ENCODE assay signal across 18 cellular contexts in genomic region chr5:133400120-133400519, GRCh38.
"Had no signal": no experiment of that assay in that cellular context is flagged by ENCODE, and none has a peak within 500 bp of the region (broad histone marks: within the 10 kb centered on the region; RNA-seq: fewer than 3 reads in every experiment).

No MANE protein-coding gene starts in this region.

- H3K4me3 Mint-ChIP-seq: activated CD4-positive, alpha-beta memory T cell treated with anti-CD3 and anti-CD28 coated beads for 36 hours; activated naive CD8-positive, alpha-beta T cell treated with anti-CD3 and anti-CD28 coated beads for 36 hours; activated T-cell treated with anti-CD3 and anti-CD28 coated beads, Interleukin-2, amount 50 U/mL, for 4 hours; naive thymus-derived CD8-positive, alpha-beta T cell; stimulated activated effector memory CD8-positive, alpha-beta T cell treated with anti-CD3 and anti-CD28 coated beads, Interleukin-12 subunit alpha, Interleukin-12 subunit beta, amount 100 ng/mL, for 72 hours; WTC11 had no signal

- H3K27ac Mint-ChIP-seq: activated CD4-positive, alpha-beta memory T cell treated with anti-CD3 and anti-CD28 coated beads for 36 hours; activated naive CD8-positive, alpha-beta T cell treated with anti-CD3 and anti-CD28 coated beads for 36 hours; stimulated activated effector memory CD8-positive, alpha-beta T cell treated with anti-CD3 and anti-CD28 coated beads, Interleukin-12 subunit alpha, Interleukin-12 subunit beta, amount 100 ng/mL, for 72 hours; WTC11 had no signal

- H3K9me3 ChIP-seq: breast epithelium, gastroesophageal sphincter, heart left ventricle, lower lobe of right lung, ovary, prostate gland, transverse colon had no signal

- H3K4me1 ChIP-seq: breast epithelium, gastroesophageal sphincter, heart left ventricle, lower lobe of right lung, prostate gland, transverse colon had no signal

- H3K36me3 ChIP-seq: breast epithelium, gastroesophageal sphincter, heart left ventricle, lower lobe of right lung, ovary, prostate gland, transverse colon had no signal

- H3K36me3 Mint-ChIP-seq: activated CD4-positive, alpha-beta memory T cell treated with anti-CD3 and anti-CD28 coated beads for 36 hours; activated naive CD8-positive, alpha-beta T cell treated with anti-CD3 and anti-CD28 coated beads for 36 hours; naive thymus-derived CD8-positive, alpha-beta T cell; stimulated activated effector memory CD8-positive, alpha-beta T cell treated with anti-CD3 and anti-CD28 coated beads, Interleukin-12 subunit alpha, Interleukin-12 subunit beta, amount 100 ng/mL, for 72 hours had no signal

- H3K27me3 ChIP-seq: breast epithelium, heart left ventricle, ovary, transverse colon had no signal

- DNase-seq: activated CD4-positive, alpha-beta memory T cell treated with anti-CD3 and anti-CD28 coated beads for 36 hours; activated naive CD4-positive, alpha-beta T cell treated with Interleukin-2 at 50 U/mL for 16 hours; activated naive CD8-positive, alpha-beta T cell treated with anti-CD3 and anti-CD28 coated beads for 36 hours; activated T-cell treated with anti-CD3 and anti-CD28 coated beads, Interleukin-2, amount 50 U/mL, for 4 hours; cerebellar nuclear complex; lower lobe of right lung; naive thymus-derived CD8-positive, alpha-beta T cell; ovary; T-helper 1 cell; T-helper 9 cell; transverse colon had no signal

- ATAC-seq: activated T-cell treated with anti-CD3 and anti-CD28 coated beads, Interleukin-2, amount 50 U/mL, for 4 hours; gastroesophageal sphincter; lower lobe of right lung; naive thymus-derived CD8-positive, alpha-beta T cell; stimulated activated effector memory CD8-positive, alpha-beta T cell treated with anti-CD3 and anti-CD28 coated beads, Interleukin-12 subunit alpha, Interleukin-12 subunit beta, amount 100 ng/mL, for 72 hours had no signal

- H3K27me3 Mint-ChIP-seq: activated CD4-positive, alpha-beta memory T cell treated with anti-CD3 and anti-CD28 coated beads for 36 hours had no signal

- H3K27ac ChIP-seq: breast epithelium, coronary artery, gastroesophageal sphincter, heart left ventricle, lower lobe of right lung, ovary, prostate gland, transverse colon had no signal

- H3K4me3 ChIP-seq: breast epithelium, coronary artery, gastroesophageal sphincter, heart left ventricle, lower lobe of right lung, ovary, prostate gland, transverse colon had no signal

- H3K9me3 Mint-ChIP-seq: activated CD4-positive, alpha-beta memory T cell treated with anti-CD3 and anti-CD28 coated beads for 36 hours; activated naive CD8-positive, alpha-beta T cell treated with anti-CD3 and anti-CD28 coated beads for 36 hours; activated T-cell treated with anti-CD3 and anti-CD28 coated beads, Interleukin-2, amount 50 U/mL, for 4 hours; stimulated activated effector memory CD8-positive, alpha-beta T cell treated with anti-CD3 and anti-CD28 coated beads, Interleukin-12 subunit alpha, Interleukin-12 subunit beta, amount 100 ng/mL, for 72 hours had no signal
